ENCODE assay signal across 35 cellular contexts in genomic region chr16:287981-288920, GRCh38. TPM values are rescaled to one million over a fixed set of nuclear protein-coding genes. Genes with fewer than 3 reads are reported as not detected.
"Had no signal": no experiment of that assay in that cellular context is flagged by ENCODE, and none has a peak within 500 bp of the region (broad histone marks: within the 10 kb centered on the region; RNA-seq: fewer than 3 reads in every experiment).

No MANE protein-coding gene starts in this region.

- DNase-seq: dermis blood vessel endothelial cell; effector memory CD4-positive, alpha-beta T cell; erythroblast; esophagus squamous epithelium; foreskin melanocyte; glutamatergic neuron; heart right ventricle; hippocampal formation; left cardiac atrium; left lung; mesenchymal stem cell; mucosa of descending colon; naive B cell; sigmoid colon; stimulated activated CD4-positive, alpha-beta T cell treated with anti-CD3 and anti-CD28 coated beads, Interleukin-2, amount 100 ng/mL, for 24 hours; stimulated activated CD4-positive, alpha-beta T cell treated with anti-CD3 and anti-CD28 coated beads, Interleukin-4, amount 100 ng/mL, for 24 hours; stimulated activated naive CD4-positive, alpha-beta T cell treated with Interleukin-2 at 50 U/mL for 16 hours; thyroid gland had no signal

- H3K27ac ChIP-seq: coronary artery, esophagus squamous epithelium, heart right ventricle, left lung, parathyroid adenoma, prostate gland, right atrium auricular region, sigmoid colon, thyroid gland, vagina had no signal

- H3K4me3 ChIP-seq: coronary artery, esophagus squamous epithelium, heart right ventricle, left lung, mucosa of descending colon, prostate gland, right atrium auricular region, sigmoid colon, stomach, thyroid gland, vagina had no signal

- H3K9me3 ChIP-seq: esophagus squamous epithelium, heart right ventricle, left lung, mucosa of descending colon, prostate gland, right atrium auricular region, sigmoid colon, stomach, thyroid gland, vagina had no signal

- H3K36me3 Mint-ChIP-seq: natural killer cell treated with Interleukin-12 subunit alpha and Interleukin-12 subunit beta and Interleukin-15 and Interleukin-18, amount 100 ng/mL, for 72 hours had no signal

- H3K4me1 ChIP-seq: esophagus squamous epithelium, heart right ventricle, left lung, parathyroid adenoma, prostate gland, right atrium auricular region, sigmoid colon, thyroid gland, vagina had no signal

- H3K9me3 Mint-ChIP-seq: mesothelial cell of epicardium; naive B cell; natural killer cell treated with Interleukin-12 subunit alpha and Interleukin-12 subunit beta and Interleukin-15 and Interleukin-18, amount 100 ng/mL, for 72 hours; neural crest cell; stimulated activated effector memory CD8-positive, alpha-beta T cell treated with anti-CD3 and anti-CD28 coated beads, Interleukin-12 subunit alpha, Interleukin-12 subunit beta, amount 100 ng/mL, for 72 hours had no signal

- H3K27me3 ChIP-seq: heart right ventricle, right atrium auricular region, sigmoid colon, stomach, thyroid gland, vagina had no signal

- ATAC-seq: heart right ventricle; left cardiac atrium; left lung; mucosa of descending colon; natural killer cell treated with Interleukin-12 subunit alpha and Interleukin-12 subunit beta and Interleukin-15 and Interleukin-18, amount 100 ng/mL, for 72 hours; stimulated activated effector memory CD8-positive, alpha-beta T cell treated with anti-CD3 and anti-CD28 coated beads, Interleukin-12 subunit alpha, Interleukin-12 subunit beta, amount 100 ng/mL, for 72 hours had no signal

- H3K27ac Mint-ChIP-seq: mesothelial cell of epicardium; naive B cell; natural killer cell treated with Interleukin-12 subunit alpha and Interleukin-12 subunit beta and Interleukin-15 and Interleukin-18, amount 100 ng/mL, for 72 hours; stimulated activated effector memory CD8-positive, alpha-beta T cell treated with anti-CD3 and anti-CD28 coated beads, Interleukin-12 subunit alpha, Interleukin-12 subunit beta, amount 100 ng/mL, for 72 hours had no signal

- H3K4me3 Mint-ChIP-seq: mesothelial cell of epicardium; naive B cell; natural killer cell treated with Interleukin-12 subunit alpha and Interleukin-12 subunit beta and Interleukin-15 and Interleukin-18, amount 100 ng/mL, for 72 hours; neural crest cell; stimulated activated effector memory CD8-positive, alpha-beta T cell treated with anti-CD3 and anti-CD28 coated beads, Interleukin-12 subunit alpha, Interleukin-12 subunit beta, amount 100 ng/mL, for 72 hours had no signal

- H3K79me2 ChIP-seq: parathyroid adenoma had no signal

- H3K27me3 Mint-ChIP-seq: naive B cell; natural killer cell treated with Interleukin-12 subunit alpha and Interleukin-12 subunit beta and Interleukin-15 and Interleukin-18, amount 100 ng/mL, for 72 hours had no signal

- H2AFZ ChIP-seq: parathyroid adenoma had no signal

- FAIRE-seq: islet of Langerhans had no signal

- H3K4me1 Mint-ChIP-seq: mesothelial cell of epicardium; neural crest cell; stimulated activated effector memory CD8-positive, alpha-beta T cell treated with anti-CD3 and anti-CD28 coated beads, Interleukin-12 subunit alpha, Interleukin-12 subunit beta, amount 100 ng/mL, for 72 hours had no signal

- H3K9ac ChIP-seq: parathyroid adenoma had no signal

RNA-seq across cellular contexts. Expression of gene PDIA2, which starts 5.3 kb away (rescaled TPM):
- total RNA-seq: esophagus squamous epithelium; kidney epithelial cell; lung microvascular endothelial cell; natural killer cell treated with Interleukin-12 subunit alpha and Interleukin-12 subunit beta and Interleukin-15 and Interleukin-18, amount 100 ng/mL, for 72 hours; osteoblast; ureter; vagina had no signal

RNA-seq across cellular contexts. Expression of gene ARHGDIG, which starts 7.9 kb away (rescaled TPM):
- total RNA-seq: esophagus squamous epithelium; lower leg skin; natural killer cell treated with Interleukin-12 subunit alpha and Interleukin-12 subunit beta and Interleukin-15 and Interleukin-18, amount 100 ng/mL, for 72 hours; osteoblast; subcutaneous adipose tissue; thyroid gland; ureter; vagina had no signal

RNA-seq across cellular contexts. Expression of gene RGS11, which starts 12.5 kb away (rescaled TPM):
- total RNA-seq: kidney epithelial cell; natural killer cell treated with Interleukin-12 subunit alpha and Interleukin-12 subunit beta and Interleukin-15 and Interleukin-18, amount 100 ng/mL, for 72 hours had no signal
